ENCODE assay signal across 1 cellular context in genomic region chr16:68884867-68885266, GRCh38.
TF ChIP-seq lines count a peak whose summit lies in the region.

No MANE protein-coding gene starts in this region.

TF ChIP-seq in WTC11, 78 proteins besides CTCF, POLR2A, EP300 and RAD21 (continued from another document):
- TF ChIP-seq, protein P1, sequence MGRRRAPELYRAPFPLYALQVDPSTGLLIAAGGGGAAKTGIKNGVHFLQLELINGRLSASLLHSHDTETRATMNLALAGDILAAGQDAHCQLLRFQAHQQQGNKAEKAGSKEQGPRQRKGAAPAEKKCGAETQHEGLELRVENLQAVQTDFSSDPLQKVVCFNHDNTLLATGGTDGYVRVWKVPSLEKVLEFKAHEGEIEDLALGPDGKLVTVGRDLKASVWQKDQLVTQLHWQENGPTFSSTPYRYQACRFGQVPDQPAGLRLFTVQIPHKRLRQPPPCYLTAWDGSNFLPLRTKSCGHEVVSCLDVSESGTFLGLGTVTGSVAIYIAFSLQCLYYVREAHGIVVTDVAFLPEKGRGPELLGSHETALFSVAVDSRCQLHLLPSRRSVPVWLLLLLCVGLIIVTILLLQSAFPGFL (CRISPR knock-in tag; IDR thresholded peaks at IDR 0.05; ENCODE audit: borderline replicate concordance), result no peak
- TF ChIP-seq HMGA2 (CRISPR knock-in tag; IDR thresholded peaks at IDR 0.05) (no peak), ESRRA (CRISPR knock-in tag; IDR thresholded peaks at IDR 0.05; ENCODE audit: borderline replicate concordance) (no peak), SP1 (CRISPR knock-in tag; conservative IDR thresholded peaks at IDR 0.05) (no peak), JUN (CRISPR knock-in tag; IDR thresholded peaks at IDR 0.05) (no peak), AFF4 (CRISPR knock-in tag; IDR thresholded peaks at IDR 0.05; ENCODE audit: borderline replicate concordance) (no peak), STAT6 (CRISPR knock-in tag; conservative IDR thresholded peaks at IDR 0.05; ENCODE audit: low read depth) (no peak)
- TF ChIP-seq, protein P2, sequence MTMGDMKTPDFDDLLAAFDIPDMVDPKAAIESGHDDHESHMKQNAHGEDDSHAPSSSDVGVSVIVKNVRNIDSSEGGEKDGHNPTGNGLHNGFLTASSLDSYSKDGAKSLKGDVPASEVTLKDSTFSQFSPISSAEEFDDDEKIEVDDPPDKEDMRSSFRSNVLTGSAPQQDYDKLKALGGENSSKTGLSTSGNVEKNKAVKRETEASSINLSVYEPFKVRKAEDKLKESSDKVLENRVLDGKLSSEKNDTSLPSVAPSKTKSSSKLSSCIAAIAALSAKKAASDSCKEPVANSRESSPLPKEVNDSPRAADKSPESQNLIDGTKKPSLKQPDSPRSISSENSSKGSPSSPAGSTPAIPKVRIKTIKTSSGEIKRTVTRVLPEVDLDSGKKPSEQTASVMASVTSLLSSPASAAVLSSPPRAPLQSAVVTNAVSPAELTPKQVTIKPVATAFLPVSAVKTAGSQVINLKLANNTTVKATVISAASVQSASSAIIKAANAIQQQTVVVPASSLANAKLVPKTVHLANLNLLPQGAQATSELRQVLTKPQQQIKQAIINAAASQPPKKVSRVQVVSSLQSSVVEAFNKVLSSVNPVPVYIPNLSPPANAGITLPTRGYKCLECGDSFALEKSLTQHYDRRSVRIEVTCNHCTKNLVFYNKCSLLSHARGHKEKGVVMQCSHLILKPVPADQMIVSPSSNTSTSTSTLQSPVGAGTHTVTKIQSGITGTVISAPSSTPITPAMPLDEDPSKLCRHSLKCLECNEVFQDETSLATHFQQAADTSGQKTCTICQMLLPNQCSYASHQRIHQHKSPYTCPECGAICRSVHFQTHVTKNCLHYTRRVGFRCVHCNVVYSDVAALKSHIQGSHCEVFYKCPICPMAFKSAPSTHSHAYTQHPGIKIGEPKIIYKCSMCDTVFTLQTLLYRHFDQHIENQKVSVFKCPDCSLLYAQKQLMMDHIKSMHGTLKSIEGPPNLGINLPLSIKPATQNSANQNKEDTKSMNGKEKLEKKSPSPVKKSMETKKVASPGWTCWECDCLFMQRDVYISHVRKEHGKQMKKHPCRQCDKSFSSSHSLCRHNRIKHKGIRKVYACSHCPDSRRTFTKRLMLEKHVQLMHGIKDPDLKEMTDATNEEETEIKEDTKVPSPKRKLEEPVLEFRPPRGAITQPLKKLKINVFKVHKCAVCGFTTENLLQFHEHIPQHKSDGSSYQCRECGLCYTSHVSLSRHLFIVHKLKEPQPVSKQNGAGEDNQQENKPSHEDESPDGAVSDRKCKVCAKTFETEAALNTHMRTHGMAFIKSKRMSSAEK (CRISPR knock-in tag; IDR thresholded peaks at IDR 0.05; ENCODE audit: borderline replicate concordance), result no peak
- TF ChIP-seq, protein P3, sequence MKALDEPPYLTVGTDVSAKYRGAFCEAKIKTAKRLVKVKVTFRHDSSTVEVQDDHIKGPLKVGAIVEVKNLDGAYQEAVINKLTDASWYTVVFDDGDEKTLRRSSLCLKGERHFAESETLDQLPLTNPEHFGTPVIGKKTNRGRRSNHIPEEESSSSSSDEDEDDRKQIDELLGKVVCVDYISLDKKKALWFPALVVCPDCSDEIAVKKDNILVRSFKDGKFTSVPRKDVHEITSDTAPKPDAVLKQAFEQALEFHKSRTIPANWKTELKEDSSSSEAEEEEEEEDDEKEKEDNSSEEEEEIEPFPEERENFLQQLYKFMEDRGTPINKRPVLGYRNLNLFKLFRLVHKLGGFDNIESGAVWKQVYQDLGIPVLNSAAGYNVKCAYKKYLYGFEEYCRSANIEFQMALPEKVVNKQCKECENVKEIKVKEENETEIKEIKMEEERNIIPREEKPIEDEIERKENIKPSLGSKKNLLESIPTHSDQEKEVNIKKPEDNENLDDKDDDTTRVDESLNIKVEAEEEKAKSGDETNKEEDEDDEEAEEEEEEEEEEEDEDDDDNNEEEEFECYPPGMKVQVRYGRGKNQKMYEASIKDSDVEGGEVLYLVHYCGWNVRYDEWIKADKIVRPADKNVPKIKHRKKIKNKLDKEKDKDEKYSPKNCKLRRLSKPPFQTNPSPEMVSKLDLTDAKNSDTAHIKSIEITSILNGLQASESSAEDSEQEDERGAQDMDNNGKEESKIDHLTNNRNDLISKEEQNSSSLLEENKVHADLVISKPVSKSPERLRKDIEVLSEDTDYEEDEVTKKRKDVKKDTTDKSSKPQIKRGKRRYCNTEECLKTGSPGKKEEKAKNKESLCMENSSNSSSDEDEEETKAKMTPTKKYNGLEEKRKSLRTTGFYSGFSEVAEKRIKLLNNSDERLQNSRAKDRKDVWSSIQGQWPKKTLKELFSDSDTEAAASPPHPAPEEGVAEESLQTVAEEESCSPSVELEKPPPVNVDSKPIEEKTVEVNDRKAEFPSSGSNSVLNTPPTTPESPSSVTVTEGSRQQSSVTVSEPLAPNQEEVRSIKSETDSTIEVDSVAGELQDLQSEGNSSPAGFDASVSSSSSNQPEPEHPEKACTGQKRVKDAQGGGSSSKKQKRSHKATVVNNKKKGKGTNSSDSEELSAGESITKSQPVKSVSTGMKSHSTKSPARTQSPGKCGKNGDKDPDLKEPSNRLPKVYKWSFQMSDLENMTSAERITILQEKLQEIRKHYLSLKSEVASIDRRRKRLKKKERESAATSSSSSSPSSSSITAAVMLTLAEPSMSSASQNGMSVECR (CRISPR knock-in tag; IDR thresholded peaks at IDR 0.05; ENCODE audit: borderline replicate concordance), result no peak
- TF ChIP-seq, protein P4, sequence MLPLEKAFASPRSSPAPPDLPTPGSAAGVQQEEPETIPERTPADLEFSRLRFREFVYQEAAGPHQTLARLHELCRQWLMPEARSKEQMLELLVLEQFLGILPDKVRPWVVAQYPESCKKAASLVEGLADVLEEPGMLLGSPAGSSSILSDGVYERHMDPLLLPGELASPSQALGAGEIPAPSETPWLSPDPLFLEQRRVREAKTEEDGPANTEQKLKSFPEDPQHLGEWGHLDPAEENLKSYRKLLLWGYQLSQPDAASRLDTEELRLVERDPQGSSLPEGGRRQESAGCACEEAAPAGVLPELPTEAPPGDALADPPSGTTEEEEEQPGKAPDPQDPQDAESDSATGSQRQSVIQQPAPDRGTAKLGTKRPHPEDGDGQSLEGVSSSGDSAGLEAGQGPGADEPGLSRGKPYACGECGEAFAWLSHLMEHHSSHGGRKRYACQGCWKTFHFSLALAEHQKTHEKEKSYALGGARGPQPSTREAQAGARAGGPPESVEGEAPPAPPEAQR (CRISPR knock-in tag; IDR thresholded peaks at IDR 0.05), result no peak
